ENCODE assay signal across 24 cellular contexts in the genomic region with DNA sequence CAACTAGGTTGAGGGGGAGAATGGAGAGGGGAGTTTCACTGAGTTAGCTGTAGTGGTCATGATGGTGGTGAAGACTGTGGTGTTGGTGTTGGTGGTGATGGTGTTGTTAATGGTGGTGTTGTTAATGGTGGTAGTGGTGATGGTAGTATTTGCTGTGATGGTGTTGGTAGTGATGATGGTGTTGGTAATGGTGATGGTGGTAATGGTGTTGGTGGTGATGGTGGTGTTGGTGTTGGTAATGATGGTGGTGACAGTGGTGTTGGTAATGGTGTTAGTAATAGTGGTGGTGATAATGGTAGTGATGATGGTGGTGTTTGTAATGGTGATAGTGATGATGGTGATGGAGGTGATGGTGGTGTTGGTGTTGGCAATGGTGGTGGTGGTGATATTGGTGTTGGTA. TPM values are rescaled to one million over a fixed set of nuclear protein-coding genes. Genes with fewer than 3 reads are reported as not detected.
A peak's percentile ranks its signal among the peaks of the same experiment; 100 is the strongest.
DNase-seq lines count a peak whose midpoint lies in the region; ATAC-seq and TF ChIP-seq lines count a peak whose summit lies in the region.
"Had no signal": no experiment of that assay in that cellular context is flagged by ENCODE, and none has a peak within 500 bp of the region (broad histone marks: within the 10 kb centered on the region; RNA-seq: fewer than 3 reads in every experiment).

No MANE protein-coding gene starts in this region.

- H3K9me3 Mint-ChIP-seq in effector memory CD8-positive, alpha-beta T cell, result peaks cover 0 to 5% of the 10 kb centered on the region in 2 donors
- H3K9me3 Mint-ChIP-seq in immature natural killer cell, result peaks cover 0 to 6% (median 2%) of the 10 kb centered on the region in 6 donors
- H3K9me3 Mint-ChIP-seq: HFFc6 had no signal

- H3K27ac ChIP-seq in thoracic aorta (no peak overlapping the region), upper lobe of right lung (no peak overlapping the region)
- H3K27ac ChIP-seq: GM23248, KMS-11, SJCRH30 had no signal

- H3K27me3 ChIP-seq in thoracic aorta (replicated peaks; ENCODE audit: insufficient read depth) (no peaks in the 10 kb centered on the region), upper lobe of right lung (no peaks in the 10 kb centered on the region)
- H3K27me3 ChIP-seq: SJCRH30 had no signal

- H3K4me3 ChIP-seq in thoracic aorta, result no peak overlapping the region
- no peak overlapping the region for H3K4me3 ChIP-seq in upper lobe of right lung
- H3K4me3 ChIP-seq: GM23248, SJCRH30 had no signal

- intact Hi-C loops in upper lobe of right lung (cut with DNase I), result no loop called here

- H3K36me3 Mint-ChIP-seq in effector memory CD8-positive, alpha-beta T cell (ENCODE audit: insufficient read depth), result peaks cover 2% of the 10 kb centered on the region
- peaks cover 0 to 5% (median 5%) of the 10 kb centered on the region in 3 donors for H3K36me3 Mint-ChIP-seq in immature natural killer cell

- DNase-seq in effector memory CD8-positive, alpha-beta T cell, result no peak
- DNase-seq in immature natural killer cell (peak; percentile 16 to 24 (median 22)), thoracic aorta (ENCODE audit: low spot score) (no peak), RPMI8226 (no peak), upper lobe of right lung (no peak)
- DNase-seq: C1 segment of cervical spinal cord; CD4-positive, alpha-beta memory T cell; COR-L47; DMS53; GM23248; H9; HFFc6; MM.1S; NCI-H2029 treated with DMSO at 0.1 percent for 48 hours; NCI-H446 treated with DMSO at 0.1 percent for 48 hours; NCI-H526; NCI-H82; NK-92 treated with Interleukin-12 subunit alpha and Interleukin-12 subunit beta, amount 100 ng/mL, for 24 hours; PC-3; SJCRH30 had no signal

- TF ChIP-seq CTCF in thoracic aorta (IDR thresholded peaks at IDR 0.05) (no peak), upper lobe of right lung (IDR thresholded peaks at IDR 0.05) (no peak)

- H3K27ac Mint-ChIP-seq in effector memory CD8-positive, alpha-beta T cell, result peak overlapping the region; percentile 1 to 36
- peak overlapping the region; percentile 13 to 83 (median 76) for H3K27ac Mint-ChIP-seq in immature natural killer cell
- H3K27ac Mint-ChIP-seq: CD4-positive, alpha-beta memory T cell; H9; HFFc6 had no signal

- no peak overlapping the region for H3K4me3 Mint-ChIP-seq in effector memory CD8-positive, alpha-beta T cell
- H3K4me3 Mint-ChIP-seq in immature natural killer cell, result peak overlapping the region in 1 of 5 donors; percentile 18
- H3K4me3 Mint-ChIP-seq: CD4-positive, alpha-beta memory T cell; H9; HFFc6 had no signal

- H3K36me3 ChIP-seq in thoracic aorta (peaks cover 50% of the 10 kb centered on the region), upper lobe of right lung (peaks cover 31% of the 10 kb centered on the region)
- H3K36me3 ChIP-seq: SJCRH30 had no signal

- H3K4me1 Mint-ChIP-seq in effector memory CD8-positive, alpha-beta T cell (ENCODE audit: low read depth in 2 of 2), result peaks cover 0 to 5% of the 10 kb centered on the region in 2 donors
- H3K4me1 Mint-ChIP-seq in immature natural killer cell, result peaks cover 3 to 6% of the 10 kb centered on the region in 2 donors
- H3K4me1 Mint-ChIP-seq: CD4-positive, alpha-beta memory T cell; H9 had no signal

- no peaks in the 10 kb centered on the region for H3K27me3 Mint-ChIP-seq in effector memory CD8-positive, alpha-beta T cell
- H3K27me3 Mint-ChIP-seq in immature natural killer cell (ENCODE audit: low read depth in 3 of 3), result peaks cover 4 to 8% (median 6%) of the 10 kb centered on the region in 3 donors

- H3K4me1 ChIP-seq in thoracic aorta (ENCODE audit: control insufficient read depth in 1 of 2, low read depth in 2 of 2) (peaks cover 14 to 19% of the 10 kb centered on the region in 2 donors), upper lobe of right lung (peaks cover 12% of the 10 kb centered on the region)
- H3K4me1 ChIP-seq: SJCRH30 had no signal

- H3K9me3 ChIP-seq in thoracic aorta, result no peaks in the 10 kb centered on the region
- H3K9me3 ChIP-seq in upper lobe of right lung, result no peaks in the 10 kb centered on the region
- H3K9me3 ChIP-seq: SJCRH30 had no signal

- ATAC-seq in effector memory CD8-positive, alpha-beta T cell (replicated peaks), result peak; percentile 29
- ATAC-seq in thoracic aorta (ENCODE audit: insufficient number of reproducible peaks, low FRiP score, low read depth), result peak; percentile 8
- no peak for ATAC-seq in upper lobe of right lung
- ATAC-seq: PC-3, Right ventricle myocardium inferior, SK-N-SH treated with all-trans-retinoic acid at 6 μM for 48 hours had no signal

RNA-seq across cellular contexts. Expression of a gene that starts 9.1 kb away (rescaled TPM):
- 1 to 10 TPM in 1 of 3 donors, under 1 TPM in 1, not detected in 1; 0.98 to 3.9 TPM for polyA plus RNA-seq in immature natural killer cell
- 100 to 1,000 TPM; 811 to 997 TPM for total RNA-seq in thoracic aorta
- 367 TPM for total RNA-seq in upper lobe of right lung

RNA-seq across cellular contexts. Expression of a gene that starts 22.6 kb away (rescaled TPM):
- polyA plus RNA-seq in immature natural killer cell, result not detected
- total RNA-seq in thoracic aorta (100 to 1,000 TPM; 456 to 715 TPM), upper lobe of right lung (321 TPM)
- polyA plus RNA-seq: CD4-positive, alpha-beta memory T cell had no signal

RNA-seq across cellular contexts. Expression of a gene that starts 25.9 kb away (rescaled TPM):
- 10 to 100 TPM in 1 of 3 donors, 1 to 10 TPM in 1, under 1 TPM in 1; 0.75 to 10.5 (median 8.5) TPM for polyA plus RNA-seq in immature natural killer cell
- total RNA-seq in thoracic aorta (100 to 1,000 TPM; 126 to 134 TPM), upper lobe of right lung (91.6 TPM)

RNA-seq across cellular contexts. Expression of a gene that starts 45.6 kb away (rescaled TPM):
- polyA plus RNA-seq in immature natural killer cell, result not detected
- total RNA-seq in thoracic aorta, result under 1 TPM in 1 of 2 donors, not detected in 1; 0.71 TPM
- total RNA-seq in upper lobe of right lung, result 7.1 TPM
- total RNA-seq: A673, GM23248, HFFc6, PC-3, SJCRH30 had no signal
- polyA plus RNA-seq: CD4-positive, alpha-beta memory T cell had no signal

RNA-seq across cellular contexts. Expression of a gene that starts 47.0 kb away (rescaled TPM):
- polyA plus RNA-seq in immature natural killer cell, result 10 to 100 TPM in 2 of 3 donors, 1 to 10 TPM in 1; 7.6 to 18.9 (median 13.8) TPM
- total RNA-seq in thoracic aorta (10 to 100 TPM; 27.2 to 28.9 TPM), upper lobe of right lung (48.2 TPM)

Comparison
In these comparisons a context has a peak if more than half of its experiments do, and no peak if none do; other contexts are left out.
1. DNase-seq: peak in immature natural killer cell (3 of 3); none in effector memory CD8-positive, alpha-beta T cell (0 of 3), thoracic aorta (single experiment), RPMI8226 (single experiment) and upper lobe of right lung (single experiment).